Comparison of ENCODE assay signal across 1 cellular context in genomic region chr6:36821581-36822335, GRCh38.
TF ChIP-seq lines count a peak whose summit lies in the region.

No MANE protein-coding gene starts in this region.

TF ChIP-seq in WTC11, 78 proteins besides CTCF, POLR2A, EP300 and RAD21 (continued from another document):
- TF ChIP-seq, protein P1, sequence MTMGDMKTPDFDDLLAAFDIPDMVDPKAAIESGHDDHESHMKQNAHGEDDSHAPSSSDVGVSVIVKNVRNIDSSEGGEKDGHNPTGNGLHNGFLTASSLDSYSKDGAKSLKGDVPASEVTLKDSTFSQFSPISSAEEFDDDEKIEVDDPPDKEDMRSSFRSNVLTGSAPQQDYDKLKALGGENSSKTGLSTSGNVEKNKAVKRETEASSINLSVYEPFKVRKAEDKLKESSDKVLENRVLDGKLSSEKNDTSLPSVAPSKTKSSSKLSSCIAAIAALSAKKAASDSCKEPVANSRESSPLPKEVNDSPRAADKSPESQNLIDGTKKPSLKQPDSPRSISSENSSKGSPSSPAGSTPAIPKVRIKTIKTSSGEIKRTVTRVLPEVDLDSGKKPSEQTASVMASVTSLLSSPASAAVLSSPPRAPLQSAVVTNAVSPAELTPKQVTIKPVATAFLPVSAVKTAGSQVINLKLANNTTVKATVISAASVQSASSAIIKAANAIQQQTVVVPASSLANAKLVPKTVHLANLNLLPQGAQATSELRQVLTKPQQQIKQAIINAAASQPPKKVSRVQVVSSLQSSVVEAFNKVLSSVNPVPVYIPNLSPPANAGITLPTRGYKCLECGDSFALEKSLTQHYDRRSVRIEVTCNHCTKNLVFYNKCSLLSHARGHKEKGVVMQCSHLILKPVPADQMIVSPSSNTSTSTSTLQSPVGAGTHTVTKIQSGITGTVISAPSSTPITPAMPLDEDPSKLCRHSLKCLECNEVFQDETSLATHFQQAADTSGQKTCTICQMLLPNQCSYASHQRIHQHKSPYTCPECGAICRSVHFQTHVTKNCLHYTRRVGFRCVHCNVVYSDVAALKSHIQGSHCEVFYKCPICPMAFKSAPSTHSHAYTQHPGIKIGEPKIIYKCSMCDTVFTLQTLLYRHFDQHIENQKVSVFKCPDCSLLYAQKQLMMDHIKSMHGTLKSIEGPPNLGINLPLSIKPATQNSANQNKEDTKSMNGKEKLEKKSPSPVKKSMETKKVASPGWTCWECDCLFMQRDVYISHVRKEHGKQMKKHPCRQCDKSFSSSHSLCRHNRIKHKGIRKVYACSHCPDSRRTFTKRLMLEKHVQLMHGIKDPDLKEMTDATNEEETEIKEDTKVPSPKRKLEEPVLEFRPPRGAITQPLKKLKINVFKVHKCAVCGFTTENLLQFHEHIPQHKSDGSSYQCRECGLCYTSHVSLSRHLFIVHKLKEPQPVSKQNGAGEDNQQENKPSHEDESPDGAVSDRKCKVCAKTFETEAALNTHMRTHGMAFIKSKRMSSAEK (CRISPR knock-in tag; IDR thresholded peaks at IDR 0.05; ENCODE audit: borderline replicate concordance): no peak
- TF ChIP-seq, protein P2, sequence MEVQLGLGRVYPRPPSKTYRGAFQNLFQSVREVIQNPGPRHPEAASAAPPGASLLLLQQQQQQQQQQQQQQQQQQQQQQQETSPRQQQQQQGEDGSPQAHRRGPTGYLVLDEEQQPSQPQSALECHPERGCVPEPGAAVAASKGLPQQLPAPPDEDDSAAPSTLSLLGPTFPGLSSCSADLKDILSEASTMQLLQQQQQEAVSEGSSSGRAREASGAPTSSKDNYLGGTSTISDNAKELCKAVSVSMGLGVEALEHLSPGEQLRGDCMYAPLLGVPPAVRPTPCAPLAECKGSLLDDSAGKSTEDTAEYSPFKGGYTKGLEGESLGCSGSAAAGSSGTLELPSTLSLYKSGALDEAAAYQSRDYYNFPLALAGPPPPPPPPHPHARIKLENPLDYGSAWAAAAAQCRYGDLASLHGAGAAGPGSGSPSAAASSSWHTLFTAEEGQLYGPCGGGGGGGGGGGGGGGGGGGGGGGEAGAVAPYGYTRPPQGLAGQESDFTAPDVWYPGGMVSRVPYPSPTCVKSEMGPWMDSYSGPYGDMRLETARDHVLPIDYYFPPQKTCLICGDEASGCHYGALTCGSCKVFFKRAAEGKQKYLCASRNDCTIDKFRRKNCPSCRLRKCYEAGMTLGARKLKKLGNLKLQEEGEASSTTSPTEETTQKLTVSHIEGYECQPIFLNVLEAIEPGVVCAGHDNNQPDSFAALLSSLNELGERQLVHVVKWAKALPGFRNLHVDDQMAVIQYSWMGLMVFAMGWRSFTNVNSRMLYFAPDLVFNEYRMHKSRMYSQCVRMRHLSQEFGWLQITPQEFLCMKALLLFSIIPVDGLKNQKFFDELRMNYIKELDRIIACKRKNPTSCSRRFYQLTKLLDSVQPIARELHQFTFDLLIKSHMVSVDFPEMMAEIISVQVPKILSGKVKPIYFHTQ (CRISPR knock-in tag; IDR thresholded peaks at IDR 0.05): no peak
- TF ChIP-seq, protein P3, sequence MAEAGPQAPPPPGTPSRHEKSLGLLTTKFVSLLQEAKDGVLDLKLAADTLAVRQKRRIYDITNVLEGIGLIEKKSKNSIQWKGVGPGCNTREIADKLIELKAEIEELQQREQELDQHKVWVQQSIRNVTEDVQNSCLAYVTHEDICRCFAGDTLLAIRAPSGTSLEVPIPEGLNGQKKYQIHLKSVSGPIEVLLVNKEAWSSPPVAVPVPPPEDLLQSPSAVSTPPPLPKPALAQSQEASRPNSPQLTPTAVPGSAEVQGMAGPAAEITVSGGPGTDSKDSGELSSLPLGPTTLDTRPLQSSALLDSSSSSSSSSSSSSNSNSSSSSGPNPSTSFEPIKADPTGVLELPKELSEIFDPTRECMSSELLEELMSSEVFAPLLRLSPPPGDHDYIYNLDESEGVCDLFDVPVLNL (CRISPR knock-in tag; IDR thresholded peaks at IDR 0.05; ENCODE audit: borderline replicate concordance, low read depth): no peak
